In genomic region chr15:63942486-63943365, GRCh38 we compare ENCODE assay signal across 15 cellular contexts.
DNase-seq lines count a peak whose midpoint lies in the region; ATAC-seq and TF ChIP-seq lines count a peak whose summit lies in the region.
"Had no signal": no experiment of that assay in that cellular context is flagged by ENCODE, and none has a peak within 500 bp of the region (broad histone marks: within the 10 kb centered on the region; RNA-seq: fewer than 3 reads in every experiment).

No MANE protein-coding gene starts in this region.

- H3K4me2 ChIP-seq in HCT116 (ENCODE audit: low read length) (no peak overlapping the region), osteoblast (ENCODE audit: insufficient read depth, low read length) (no peak overlapping the region)

- peak; percentile 65 for DNase-seq in NCI-H510A treated with DMSO at 0.1 percent for 48 hours (lab: John Stamatoyannopoulos, UW)
- DNase-seq in NCI-H510A (lab: John Stamatoyannopoulos, UW) = no peak
- no peak for DNase-seq in HCT116 (ENCODE audit: low read depth, low spot score)
- no peak for DNase-seq in T-helper 17 cell
- DNase-seq in osteoblast (ENCODE audit: insufficient read length, low spot score, missing footprints) = peak; percentile 52
- no peak for DNase-seq in AG20443 (ENCODE audit: low spot score)
- DNase-seq in HuH-7 (ENCODE audit: low spot score) = no peak
- DNase-seq: ACHN; activated CD8-positive, alpha-beta T cell treated with anti-CD3 and anti-CD28 coated beads for 36 hours; cerebellar nuclear complex; ovary had no signal

- TF ChIP-seq POLR2A in HCT116 (IDR thresholded peaks at IDR 0.05; ENCODE audit: borderline replicate concordance, extremely low read depth, insufficient read depth, insufficient read length) = no peak

- H3K4me1 ChIP-seq in HCT116 (ENCODE audit: control insufficient read depth in 1 of 2, insufficient read depth in 2 of 2, low read length in 2 of 2) = peaks cover 4 to 13% of the 10 kb centered on the region in 2 experiments; a peak in 2 of 4 replicates
- H3K4me1 ChIP-seq in osteoblast (ENCODE audit: insufficient read depth, low read length) = peaks cover 19% of the 10 kb centered on the region

- H4K20me1 ChIP-seq in HCT116 (ENCODE audit: insufficient read depth) (no peaks in the 10 kb centered on the region), osteoblast (ENCODE audit: insufficient read depth, low read length) (no peaks in the 10 kb centered on the region)

- no peak overlapping the region for H3K4me3 Mint-ChIP-seq in T-helper 17 cell
- H3K4me3 Mint-ChIP-seq: activated CD8-positive, alpha-beta T cell treated with anti-CD3 and anti-CD28 coated beads for 36 hours; activated naive CD8-positive, alpha-beta T cell had no signal

- H3K9me3 ChIP-seq in HCT116 (ENCODE audit: control insufficient read depth in 1 of 2, insufficient read depth in 1 of 2, low read depth in 1 of 2, low read length in 2 of 2) = no peaks in the 10 kb centered on the region
- H3K9me3 ChIP-seq in T-helper 17 cell (ENCODE audit: control insufficient read depth, low read length, poor library complexity, severe bottlenecking) = no peaks in the 10 kb centered on the region
- H3K9me3 ChIP-seq in osteoblast (ENCODE audit: low read depth, low read length) = no peaks in the 10 kb centered on the region
- H3K9me3 ChIP-seq: ovary had no signal

- H3K27ac ChIP-seq in HCT116 (ENCODE audit: low read depth, low read length) (no peak overlapping the region), osteoblast (ENCODE audit: low read depth, low read length) (no peak overlapping the region)

- POLR2A ChIA-PET in HCT116 (lab: Charles Lee) = no interaction called here

- RAD21 ChIA-PET in HCT116 (lab: Charles Lee; ENCODE audit: low non-redundant PET in 1 of 2, low total read pairs in 2 of 2, uncharacterized antibody in 2 of 2, unreplicated experiment in 2 of 2) = interaction anchor here in 1 of 2 experiments (0.7 kb wide), 1 partner anchor 37 kb away, joined by 4 read pairs; no protein-coding TSS in a partner anchor

- no peak overlapping the region for H3K9ac ChIP-seq in HCT116 (ENCODE audit: low read length)

- no peaks in the 10 kb centered on the region for H3K27me3 Mint-ChIP-seq in T-helper 17 cell
- H3K27me3 Mint-ChIP-seq: activated CD8-positive, alpha-beta T cell treated with anti-CD3 and anti-CD28 coated beads for 36 hours; activated naive CD8-positive, alpha-beta T cell had no signal

- TF ChIP-seq CTCF in HCT116 (IDR thresholded peaks at IDR 0.05 in 2 of 3, conservative IDR thresholded peaks at IDR 0.05 in 1 of 3; ENCODE audit: borderline replicate concordance in 1 of 3, insufficient read depth in 1 of 3, low read depth in 2 of 3, low read length in 2 of 3) (no peak), osteoblast (IDR thresholded peaks at IDR 0.05; ENCODE audit: extremely low read depth, low read depth, low read length) (no peak)

- H3K27me3 ChIP-seq in HCT116 (ENCODE audit: insufficient read depth, low read length) (no peaks in the 10 kb centered on the region), osteoblast (ENCODE audit: insufficient read depth, low read length) (no peaks in the 10 kb centered on the region)
- H3K27me3 ChIP-seq: ovary had no signal

- H3K36me3 ChIP-seq in HCT116 (ENCODE audit: control insufficient read depth in 1 of 2, insufficient read depth in 2 of 2, low read length in 2 of 2) (no peaks in the 10 kb centered on the region), osteoblast (ENCODE audit: insufficient read depth, low read length) (no peaks in the 10 kb centered on the region)
- H3K36me3 ChIP-seq: ovary had no signal

- ATAC-seq in HCT116 = no peak
- ATAC-seq in T-helper 17 cell = no peak
- ATAC-seq in HG02678 (IDR thresholded peaks at IDR 0.05; ENCODE audit: unreplicated experiment) = no peak
- ATAC-seq: activated CD8-positive, alpha-beta T cell treated with anti-CD3 and anti-CD28 coated beads for 36 hours; esophagus mucosa had no signal

- peaks cover 33% of the 10 kb centered on the region for H3K4me1 Mint-ChIP-seq in T-helper 17 cell

- intact Hi-C loops in HCT116 (cut with micrococcal nuclease) = no loop called here

- no TSS peak for BruUV-seq in HCT116 (replicated peaks; lab: Mats Ljungman, UMichigan)

- peak overlapping the region; percentile 49 for H3K27ac Mint-ChIP-seq in T-helper 17 cell
- H3K27ac Mint-ChIP-seq: activated CD8-positive, alpha-beta T cell treated with anti-CD3 and anti-CD28 coated beads for 36 hours; activated naive CD8-positive, alpha-beta T cell had no signal

- no peaks in the 10 kb centered on the region for H3K9me2 ChIP-seq in HCT116 (ENCODE audit: insufficient read depth)

- 0 out of 2 replicates have a peak, but pooled peaks have one; percentile 3 for TF ChIP-seq RAD21 in HCT116 (IDR thresholded peaks at IDR 0.05; ENCODE audit: low read depth)

- H3K79me2 ChIP-seq in HCT116 (ENCODE audit: insufficient read depth, low read length) = no peaks in the 10 kb centered on the region
- no peaks in the 10 kb centered on the region for H3K79me2 ChIP-seq in osteoblast (ENCODE audit: insufficient read depth, low read length)

- no peaks in the 10 kb centered on the region for H3K36me3 Mint-ChIP-seq in T-helper 17 cell (ENCODE audit: low read depth)
- H3K36me3 Mint-ChIP-seq: activated naive CD8-positive, alpha-beta T cell had no signal

- H3K4me3 ChIP-seq in HCT116 (replicated peaks in 1 of 2; ENCODE audit: low read depth in 1 of 2, low read length in 2 of 2) (no peak overlapping the region), osteoblast (ENCODE audit: insufficient read depth, low read length) (no peak overlapping the region)
- H3K4me3 ChIP-seq: lung, ovary had no signal

- CTCF ChIA-PET in HCT116 (lab: Charles Lee) = no interaction called here

- H2AFZ ChIP-seq in HCT116 (ENCODE audit: low read depth, low read length, poor library complexity, severe bottlenecking) (no peak overlapping the region), osteoblast (ENCODE audit: low read length) (no peak overlapping the region)

TF ChIP-seq in HCT116, 20 proteins besides CTCF, POLR2A, EP300 and RAD21:
- TF ChIP-seq SIN3A (IDR thresholded peaks at IDR 0.05; ENCODE audit: low read depth) = no peak
- no peak for TF ChIP-seq POLR2AphosphoS5 (IDR thresholded peaks at IDR 0.05; ENCODE audit: low read depth, low read length)

Comparison
In these comparisons a context has a peak if more than half of its experiments do, and no peak if none do; other contexts are left out.
1. DNase-seq: peak in NCI-H510A treated with DMSO at 0.1 percent for 48 hours (single experiment) and osteoblast (single experiment); none in NCI-H510A (single experiment), HCT116 (single experiment), T-helper 17 cell (0 of 3), AG20443 (single experiment) and HuH-7 (single experiment).